8 cellular contexts compared by ENCODE assay signal in genomic region chr20:51456511-51457280, GRCh38.
DNase-seq lines count a peak whose midpoint lies in the region; ATAC-seq and TF ChIP-seq lines count a peak whose summit lies in the region.

No MANE protein-coding gene starts in this region.

- DNase-seq in GM23248 = peak; percentile 97
- DNase-seq in NCI-H446 treated with DMSO at 0.1 percent for 48 hours (lab: John Stamatoyannopoulos, UW) = peak; percentile 93
- DNase-seq in body of pancreas = peak; percentile 96 to 99 (median 98)
- peak; percentile 22 to 94 (median 81) for DNase-seq in hypothalamus (lab: John Stamatoyannopoulos, UW)
- DNase-seq in retinal pigment epithelial cell (ENCODE audit: low read depth) = peak; percentile 93
- DNase-seq in cortex of kidney (lab: John Stamatoyannopoulos, UW) = no peak
- DNase-seq in NCI-H146 (lab: John Stamatoyannopoulos, UW) = no peak

- no peaks in the 10 kb centered on the region for H4K20me1 ChIP-seq in GM23248 (ENCODE audit: insufficient read depth)

- ATAC-seq in body of pancreas (peak; percentile 99), GM18867 (IDR thresholded peaks at IDR 0.05; ENCODE audit: unreplicated experiment) (no peak)

- in situ Hi-C loops in GM23248 (cut with MboI) = no loop called here

- H2AFZ ChIP-seq in GM23248 = peak overlapping the region; percentile 56

- no peaks in the 10 kb centered on the region for H3K79me2 ChIP-seq in GM23248 (ENCODE audit: insufficient read depth)

- intact Hi-C loops in body of pancreas (cut with DNase I) = no loop called here

- H3K27me3 ChIP-seq in GM23248 (replicated peaks; ENCODE audit: insufficient read depth) = no peaks in the 10 kb centered on the region
- no peaks in the 10 kb centered on the region for H3K27me3 ChIP-seq in body of pancreas

- H3K4me1 ChIP-seq in GM23248 (ENCODE audit: insufficient read depth) (peaks cover 14% of the 10 kb centered on the region), body of pancreas (peaks cover 14% of the 10 kb centered on the region)

- H3K4me3 ChIP-seq in GM23248 (peak overlapping the region; percentile 53), body of pancreas (no peak overlapping the region), retinal pigment epithelial cell (ENCODE audit: low read length) (peak overlapping the region; percentile 40)

- WGBS in GM23248 (ENCODE audit: low coverage in 1 of 2, low lambda C conversion rate in 2 of 2, missing lambda C conversion rate in 2 of 2), 2 experiments = 1% methylated on average over 16 of the region's 16 CpGs
- 17 to 33% methylated on average over 5 to 16 of the region's 16 CpGs for WGBS in body of pancreas, 2 donors

- no peaks in the 10 kb centered on the region for H3K9me3 ChIP-seq in GM23248 (ENCODE audit: low read depth)
- no peaks in the 10 kb centered on the region for H3K9me3 ChIP-seq in body of pancreas

- TF ChIP-seq POLR2A in body of pancreas (IDR thresholded peaks at IDR 0.05) = no peak

- H3K27ac ChIP-seq in GM23248 (peak overlapping the region; percentile 62), body of pancreas (peak overlapping the region; percentile 18 to 68 (median 61))

- no peaks in the 10 kb centered on the region for H3K36me3 ChIP-seq in GM23248 (ENCODE audit: low read depth)
- H3K36me3 ChIP-seq in body of pancreas (replicated peaks in 1 of 2; ENCODE audit: insufficient read depth in 1 of 2, low read depth in 2 of 2) = peaks cover 0 to 2% of the 10 kb centered on the region in 2 donors

- TF ChIP-seq CTCF in body of pancreas (IDR thresholded peaks at IDR 0.05) (peak in 2 of 7 experiments; percentile 11 to 21), retinal pigment epithelial cell (conservative IDR thresholded peaks at IDR 0.05; ENCODE audit: low read depth, low read length) (no peak)

- peak overlapping the region; percentile 81 for H3K4me2 ChIP-seq in GM23248 (ENCODE audit: unreplicated experiment)

- no peaks in the 10 kb centered on the region for H3K9me2 ChIP-seq in GM23248 (ENCODE audit: insufficient read depth)

- peaks cover 7% of the 10 kb centered on the region for H3F3A ChIP-seq in GM23248 (ENCODE audit: insufficient read depth)

- H3K9ac ChIP-seq in GM23248 = peak overlapping the region; percentile 56

Comparison
In these comparisons a context has a peak if more than half of its experiments do, and no peak if none do; other contexts are left out.
1. DNase-seq: peak in GM23248 (single experiment), NCI-H446 treated with DMSO at 0.1 percent for 48 hours (single experiment), body of pancreas (4 of 4), hypothalamus (51 of 51) and retinal pigment epithelial cell (single experiment); none in cortex of kidney (single experiment) and NCI-H146 (single experiment).
2. H3K4me3 ChIP-seq: peak in GM23248 (single experiment) and retinal pigment epithelial cell (single experiment); none in body of pancreas (0 of 2).